Comparison of ENCODE assay signal across 29 cellular contexts in genomic region chr7:70620333-70621055, GRCh38.
DNase-seq lines count a peak whose midpoint lies in the region; ATAC-seq, FAIRE-seq and TF ChIP-seq lines count a peak whose summit lies in the region.
"Had no signal": no experiment of that assay in that cellular context is flagged by ENCODE, and none has a peak within 500 bp of the region (broad histone marks: within the 10 kb centered on the region; RNA-seq: fewer than 3 reads in every experiment).

No MANE protein-coding gene starts in this region.

- whole genome bisulfite sequencing in liver: 76% methylated on average over 19 of the region's 19 CpGs
- 55% methylated on average over 19 of the region's 19 CpGs for WGBS in HepG2 (ENCODE audit: low lambda C conversion rate)

- H3K9me3 ChIP-seq in liver (ENCODE audit: control insufficient read depth in 4 of 4, low read length in 3 of 4): no peaks in the 10 kb centered on the region
- H3K9me3 ChIP-seq in HepG2 (ENCODE audit: low read length): no peaks in the 10 kb centered on the region
- no peaks in the 10 kb centered on the region for H3K9me3 ChIP-seq in neural progenitor cell (ENCODE audit: low read depth)
- H3K9me3 ChIP-seq: adrenal gland, esophagus squamous epithelium, left ventricle myocardium inferior had no signal

- peaks cover 3 to 35% (median 14%) of the 10 kb centered on the region in 4 donors for H3K4me1 ChIP-seq in liver (ENCODE audit: control insufficient read depth in 4 of 4, insufficient read depth in 4 of 4, low read length in 3 of 4)
- no peaks in the 10 kb centered on the region for H3K4me1 ChIP-seq in HepG2 (ENCODE audit: insufficient read depth, low read length)
- peaks cover 41% of the 10 kb centered on the region for H3K4me1 ChIP-seq in neural progenitor cell
- H3K4me1 ChIP-seq: adrenal gland, foreskin keratinocyte, left ventricle myocardium inferior had no signal

- intact Hi-C loops in HepG2 (cut with micrococcal nuclease; ENCODE audit: unreplicated experiment): no loop called here
- intact Hi-C loops in Calu3 (cut with micrococcal nuclease; ENCODE audit: unreplicated experiment): no loop called here
- intact Hi-C loops in Right ventricle myocardium superior (cut with DNase I): no loop called here

- TF ChIP-seq RAD21 in liver (IDR thresholded peaks at IDR 0.05) (no peak), HepG2 (CRISPR knock-in tag; IDR thresholded peaks at IDR 0.05) (no peak)

- BruUV-seq in HepG2 (replicated peaks; lab: Mats Ljungman, UMichigan) (no TSS peak), Calu3 (replicated peaks; lab: Mats Ljungman, UMichigan) (no TSS peak)

- TF ChIP-seq POLR2A in HepG2 (IDR thresholded peaks at IDR 0.05; ENCODE audit: insufficient read depth in 1 of 2, low read depth in 2 of 2, low read length in 2 of 2): no peak

- H2AFZ ChIP-seq in HepG2 (ENCODE audit: low read length): no peak overlapping the region
- H2AFZ ChIP-seq in neural progenitor cell (replicated peaks): no peak overlapping the region

- ATAC-seq in HepG2 (no peak), Right ventricle myocardium superior (ENCODE audit: poor library complexity) (no peak)
- ATAC-seq: activated CD8-positive, alpha-beta T cell treated with anti-CD3 and anti-CD28 coated beads, Interleukin-2, amount 10 ng/mL, durations not matched to agents 7 days and 5 days; activated T-helper 17 cell treated with anti-CD3 and anti-CD28 coated beads, Interleukin-2, amount 50 U/mL, for 72 hours; foreskin keratinocyte; HCT116; naive thymus-derived CD4-positive, alpha-beta T cell had no signal

- no peak for TF ChIP-seq EP300 in HepG2 (IDR thresholded peaks at IDR 0.05; ENCODE audit: low read depth in 2 of 2, low read length in 2 of 2)
- TF ChIP-seq EP300 in HepG2 (CRISPR knock-in tag; IDR thresholded peaks at IDR 0.05; ENCODE audit: borderline replicate concordance): no peak

- POLR2A ChIA-PET in HepG2 (lab: Yijun Ruan, JAX): no interaction called here

- H3K27ac Mint-ChIP-seq in neural progenitor cell (peak overlapping the region; percentile 61), Calu3 (ENCODE audit: unreplicated experiment) (no peak overlapping the region)
- H3K27ac Mint-ChIP-seq: activated CD8-positive, alpha-beta T cell treated with anti-CD3 and anti-CD28 coated beads, Interleukin-2, amount 10 ng/mL, durations not matched to agents 7 days and 5 days; activated naive CD4-positive, alpha-beta T cell treated with anti-CD3 and anti-CD28 coated beads, Interleukin-2, amount 10 ng/mL, durations not matched to agents 7 days and 5 days; activated T-helper 17 cell treated with anti-CD3 and anti-CD28 coated beads, Interleukin-2, amount 50 U/mL, for 72 hours; mesothelial cell of epicardium; naive thymus-derived CD4-positive, alpha-beta T cell had no signal

- H3K4me3 ChIP-seq in liver (ENCODE audit: low read depth in 1 of 3, low read length in 3 of 3) (no peak overlapping the region), HepG2 (replicated peaks in 1 of 3; ENCODE audit: insufficient read depth in 1 of 3, low read depth in 2 of 3, low read length in 3 of 3) (no peak overlapping the region), neural progenitor cell (no peak overlapping the region)
- H3K4me3 ChIP-seq: adrenal gland, dorsolateral prefrontal cortex, esophagus squamous epithelium, left ventricle myocardium inferior, skin epidermis had no signal

- FAIRE-seq in HepG2 (lab: Jason Lieb, UNC): no peak

- no peak for TF ChIP-seq CTCF in liver (IDR thresholded peaks at IDR 0.05; ENCODE audit: low read depth, low read length, missing input control)
- TF ChIP-seq CTCF in HepG2 (CRISPR knock-in tag; IDR thresholded peaks at IDR 0.05): no peak
- TF ChIP-seq CTCF in neural progenitor cell (IDR thresholded peaks at IDR 0.05): no peak
- no peak for TF ChIP-seq CTCF in Calu3 (IDR thresholded peaks at IDR 0.05; ENCODE audit: unreplicated experiment)

- in situ Hi-C loops in HepG2 (cut with HindIII; ENCODE audit: extremely low pct_ligation_motif_present, low pct_unique_long_range_greater_than_20kb): no loop called here

- CTCF ChIA-PET in HepG2 (lab: Yijun Ruan, JAX; ENCODE audit: low intra/inter-chr PET ratio, low total read pairs) (no interaction called here), Calu3 (lab: Charles Lee) (no interaction called here)

- H3K36me3 Mint-ChIP-seq in neural progenitor cell (peaks cover 11% of the 10 kb centered on the region), Calu3 (ENCODE audit: insufficient read depth, unreplicated experiment) (no peaks in the 10 kb centered on the region)
- H3K36me3 Mint-ChIP-seq: activated naive CD4-positive, alpha-beta T cell treated with anti-CD3 and anti-CD28 coated beads, Interleukin-2, amount 10 ng/mL, durations not matched to agents 7 days and 5 days; CD4-positive, CD25-positive, alpha-beta regulatory T cell; naive thymus-derived CD4-positive, alpha-beta T cell had no signal

- H3K9ac ChIP-seq in liver (ENCODE audit: low read depth in 1 of 2, low read length in 2 of 2) (no peak overlapping the region), HepG2 (ENCODE audit: insufficient read depth, low read depth, low read length) (no peak overlapping the region), neural progenitor cell (no peak overlapping the region)

- no peak overlapping the region for H3K4me2 ChIP-seq in HepG2 (ENCODE audit: low read depth, low read length)
- peak overlapping the region; percentile 74 for H3K4me2 ChIP-seq in neural progenitor cell

- H3F3A ChIP-seq in neural progenitor cell (ENCODE audit: low read depth): peaks cover 50% of the 10 kb centered on the region

- H3K9me3 Mint-ChIP-seq in neural progenitor cell (peaks cover 5% of the 10 kb centered on the region), Calu3 (ENCODE audit: low read depth, unreplicated experiment) (peaks cover 5% of the 10 kb centered on the region)
- H3K9me3 Mint-ChIP-seq: activated T-helper 17 cell treated with anti-CD3 and anti-CD28 coated beads, Interleukin-2, amount 50 U/mL, for 72 hours; immature natural killer cell; mesothelial cell of epicardium had no signal

- H3K4me3 Mint-ChIP-seq in neural progenitor cell (no peak overlapping the region), Calu3 (ENCODE audit: low read depth, unreplicated experiment) (no peak overlapping the region)
- H3K4me3 Mint-ChIP-seq: activated CD8-positive, alpha-beta T cell treated with anti-CD3 and anti-CD28 coated beads, Interleukin-2, amount 10 ng/mL, durations not matched to agents 7 days and 5 days; activated naive CD4-positive, alpha-beta T cell treated with anti-CD3 and anti-CD28 coated beads, Interleukin-2, amount 10 ng/mL, durations not matched to agents 7 days and 5 days; activated T-helper 17 cell treated with anti-CD3 and anti-CD28 coated beads, Interleukin-2, amount 50 U/mL, for 72 hours; CD4-positive, CD25-positive, alpha-beta regulatory T cell; immature natural killer cell; mesothelial cell of epicardium; naive thymus-derived CD4-positive, alpha-beta T cell had no signal

- H3K27me3 Mint-ChIP-seq in neural progenitor cell (ENCODE audit: insufficient read depth, low read depth) (peaks cover 31% of the 10 kb centered on the region), Calu3 (ENCODE audit: unreplicated experiment) (no peaks in the 10 kb centered on the region)
- H3K27me3 Mint-ChIP-seq: activated T-helper 17 cell treated with anti-CD3 and anti-CD28 coated beads, Interleukin-2, amount 50 U/mL, for 72 hours had no signal

- H3K27me3 ChIP-seq in liver (ENCODE audit: control insufficient read depth in 4 of 4, insufficient read depth in 4 of 4, low read length in 3 of 4): no peaks in the 10 kb centered on the region
- H3K27me3 ChIP-seq in HepG2 (ENCODE audit: control insufficient read depth in 1 of 2, insufficient read depth in 2 of 2, low read length in 2 of 2): no peaks in the 10 kb centered on the region; a peak in 3 of 5 replicates
- H3K27me3 ChIP-seq in neural progenitor cell: peaks cover 29% of the 10 kb centered on the region
- H3K27me3 ChIP-seq: adrenal gland, dorsolateral prefrontal cortex, esophagus squamous epithelium, foreskin keratinocyte had no signal

- peak overlapping the region in 1 of 2 donors; percentile 12 for H3K27ac ChIP-seq in liver (ENCODE audit: low read depth in 1 of 2, low read length in 2 of 2)
- no peak overlapping the region for H3K27ac ChIP-seq in HepG2 (ENCODE audit: extremely low read length, insufficient read depth, low read length)
- no peak overlapping the region for H3K27ac ChIP-seq in neural progenitor cell
- H3K27ac ChIP-seq: adrenal gland, esophagus squamous epithelium, foreskin keratinocyte, left ventricle myocardium inferior, skin epidermis had no signal

- H4K20me1 ChIP-seq in HepG2 (ENCODE audit: insufficient read depth, low read length) (no peaks in the 10 kb centered on the region), neural progenitor cell (ENCODE audit: low read depth) (peaks cover 17% of the 10 kb centered on the region)

- peaks cover 51% of the 10 kb centered on the region for H3K4me1 Mint-ChIP-seq in neural progenitor cell
- H3K4me1 Mint-ChIP-seq in Calu3 (ENCODE audit: low read depth, unreplicated experiment): no peaks in the 10 kb centered on the region
- H3K4me1 Mint-ChIP-seq: activated naive CD4-positive, alpha-beta T cell treated with anti-CD3 and anti-CD28 coated beads, Interleukin-2, amount 10 ng/mL, durations not matched to agents 7 days and 5 days; activated T-helper 17 cell treated with anti-CD3 and anti-CD28 coated beads, Interleukin-2, amount 50 U/mL, for 72 hours; CD4-positive, CD25-positive, alpha-beta regulatory T cell; immature natural killer cell; naive thymus-derived CD4-positive, alpha-beta T cell had no signal

- no peak for DNase-seq in HepG2 (ENCODE audit: low spot score)
- DNase-seq in hypothalamus (lab: John Stamatoyannopoulos, UW): peak in 31 of 51 donors; percentile 10 to 79 (median 42)
- no peak for DNase-seq in neural progenitor cell (ENCODE audit: low spot score)
- DNase-seq in Calu3: no peak
- DNase-seq in NCI-H510A treated with DMSO at 0.1 percent for 48 hours (lab: John Stamatoyannopoulos, UW): no peak
- no peak for DNase-seq in COLO829 (ENCODE audit: low spot score)
- no peak for DNase-seq in Right ventricle myocardium superior
- DNase-seq: activated CD4-positive, alpha-beta T cell treated with anti-CD3 and anti-CD28 coated beads for 4 hours; activated CD8-positive, alpha-beta T cell treated with anti-CD3 and anti-CD28 coated beads, Interleukin-2, amount 10 ng/mL, durations not matched to agents 7 days and 5 days; activated naive CD4-positive, alpha-beta T cell treated with anti-CD3 and anti-CD28 coated beads, Interleukin-2, amount 10 ng/mL, durations not matched to agents 7 days and 5 days; adrenal gland; CD4-positive, CD25-positive, alpha-beta regulatory T cell; esophagus squamous epithelium; foreskin keratinocyte; immature natural killer cell; Kasumi-1; left ventricle myocardium inferior; naive thymus-derived CD4-positive, alpha-beta T cell; NCI-H1436 treated with DMSO at 0.1 percent for 48 hours; NCI-H446; NCI-H774; stimulated activated naive CD4-positive, alpha-beta T cell; T-helper 9 cell had no signal

- H3K36me3 ChIP-seq in liver (ENCODE audit: control insufficient read depth in 4 of 4, insufficient read depth in 3 of 4, low read depth in 1 of 4, low read length in 3 of 4) (peaks cover 0 to 9% (median 0%) of the 10 kb centered on the region in 4 donors), HepG2 (replicated peaks in 1 of 2; ENCODE audit: control insufficient read depth in 1 of 2, insufficient read depth in 2 of 2, low read length in 2 of 2) (no peaks in the 10 kb centered on the region), neural progenitor cell (no peaks in the 10 kb centered on the region)
- H3K36me3 ChIP-seq: adrenal gland, esophagus squamous epithelium, left ventricle myocardium inferior had no signal

- H3K79me2 ChIP-seq in HepG2 (ENCODE audit: insufficient read depth, low read length) (no peaks in the 10 kb centered on the region), neural progenitor cell (ENCODE audit: low read depth) (no peaks in the 10 kb centered on the region)

Comparison
In these comparisons a context has a peak if more than half of its experiments do, and no peak if none do; other contexts are left out.
1. DNase-seq: peak in hypothalamus (31 of 51); none in HepG2 (single experiment), neural progenitor cell (single experiment), Calu3 (single experiment), NCI-H510A treated with DMSO at 0.1 percent for 48 hours (single experiment), COLO829 (single experiment) and Right ventricle myocardium superior (single experiment).